In the genomic region with DNA sequence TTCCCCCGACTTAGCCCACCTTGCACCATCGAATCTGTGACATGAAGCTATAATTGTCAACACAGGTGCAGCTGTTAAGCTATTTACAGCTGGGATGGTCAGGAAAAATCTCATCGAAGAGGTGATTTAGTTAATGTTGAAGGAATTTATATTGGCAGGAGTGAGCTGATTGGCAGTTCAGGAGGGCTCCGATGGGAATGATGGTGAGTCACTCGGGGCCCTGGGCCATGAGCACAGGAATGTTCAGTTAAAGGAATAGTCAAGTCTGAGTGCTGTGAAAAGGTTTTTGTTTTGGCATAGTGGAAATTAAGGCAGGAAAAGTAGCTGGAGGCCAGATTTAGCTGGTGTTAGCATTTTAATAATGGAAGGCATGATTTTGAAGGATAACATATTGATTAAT, we compare ENCODE assay signal across 18 cellular contexts.
DNase-seq lines count a peak whose midpoint lies in the region; ATAC-seq, FAIRE-seq and TF ChIP-seq lines count a peak whose summit lies in the region.
"Had no signal": no experiment of that assay in that cellular context is flagged by ENCODE, and none has a peak within 500 bp of the region (broad histone marks: within the 10 kb centered on the region; RNA-seq: fewer than 3 reads in every experiment).

No MANE protein-coding gene starts in this region.

- no peaks in the 10 kb centered on the region for H3K79me2 ChIP-seq in astrocyte (ENCODE audit: insufficient read depth, low read length)

- H3K4me1 ChIP-seq in astrocyte (ENCODE audit: insufficient read depth, low read length) (no peaks in the 10 kb centered on the region), body of pancreas (no peaks in the 10 kb centered on the region)
- H3K4me1 ChIP-seq: psoas muscle, spleen had no signal

- TF ChIP-seq CTCF in astrocyte (IDR thresholded peaks at IDR 0.05; ENCODE audit: insufficient read depth, low read depth, low read length) = no peak
- no peak for TF ChIP-seq CTCF in body of pancreas (IDR thresholded peaks at IDR 0.05)

- no peak overlapping the region for H3K9ac ChIP-seq in astrocyte (ENCODE audit: low read length)
- H3K9ac ChIP-seq: neural progenitor cell had no signal

- no peaks in the 10 kb centered on the region for H3K36me3 Mint-ChIP-seq in astrocyte (ENCODE audit: low read depth, unreplicated experiment)
- H3K36me3 Mint-ChIP-seq: neural progenitor cell had no signal

- H4K20me1 ChIP-seq in astrocyte (ENCODE audit: insufficient read depth, low read length) = no peaks in the 10 kb centered on the region

- DNase-seq in AG20443 (ENCODE audit: low spot score) = peak; percentile 30
- peak; percentile 3 for DNase-seq in HPDE6-E6E7 (ENCODE audit: extremely low spot score)
- peak; percentile 36 for DNase-seq in astrocyte (ENCODE audit: low read depth)
- peak; percentile 20 for DNase-seq in iris pigment epithelial cell (ENCODE audit: low read depth)
- no peak for DNase-seq in NCI-H1417 treated with DMSO at 0.1 percent for 48 hours (lab: John Stamatoyannopoulos, UW)
- DNase-seq in stimulated activated CD4-positive, alpha-beta T cell treated with anti-CD3 and anti-CD28 coated beads, Interleukin-1b, Interleukin-23, amount 100 ng/mL, for 48 hours = no peak
- DNase-seq in body of pancreas = no peak
- DNase-seq: activated CD4-positive, alpha-beta T cell treated with anti-CD3 and anti-CD28 coated beads, Interleukin-2, amount 50 U/mL, for 4 hours; anterior cingulate cortex; H9; hypothalamus; NCI-H1694; psoas muscle; spleen had no signal

- intact Hi-C loops in body of pancreas (cut with DNase I) = no loop called here

- no peak overlapping the region for H2AFZ ChIP-seq in astrocyte (ENCODE audit: low read depth, low read length)
- H2AFZ ChIP-seq: neural progenitor cell had no signal

- no peak overlapping the region for H3K4me2 ChIP-seq in astrocyte (ENCODE audit: low read length)
- H3K4me2 ChIP-seq: neural progenitor cell had no signal

- no peaks in the 10 kb centered on the region for H3K9me3 Mint-ChIP-seq in astrocyte (ENCODE audit: unreplicated experiment)
- H3K9me3 Mint-ChIP-seq: H9, neural progenitor cell had no signal

- ATAC-seq in HG02588 (IDR thresholded peaks at IDR 0.05; ENCODE audit: unreplicated experiment) = no peak
- no peak for ATAC-seq in body of pancreas
- ATAC-seq: psoas muscle, Right ventricle myocardium inferior had no signal

- no peak overlapping the region for H3K4me3 Mint-ChIP-seq in astrocyte (ENCODE audit: unreplicated experiment)
- H3K4me3 Mint-ChIP-seq: H9, neural progenitor cell had no signal

- FAIRE-seq in astrocyte (lab: Jason Lieb, UNC) = no peak

- H3K36me3 ChIP-seq in astrocyte (ENCODE audit: insufficient read depth, low read length) (no peaks in the 10 kb centered on the region), body of pancreas (replicated peaks in 1 of 2; ENCODE audit: insufficient read depth in 1 of 2, low read depth in 2 of 2) (no peaks in the 10 kb centered on the region)
- H3K36me3 ChIP-seq: neural progenitor cell, spleen, thoracic aorta had no signal

- H3K27me3 ChIP-seq in astrocyte (ENCODE audit: insufficient read depth, low read length) (no peaks in the 10 kb centered on the region), body of pancreas (no peaks in the 10 kb centered on the region)
- H3K27me3 ChIP-seq: neural progenitor cell, spleen had no signal

- H3K4me3 ChIP-seq in astrocyte (ENCODE audit: insufficient read depth, low read depth, low read length) (no peak overlapping the region), body of pancreas (no peak overlapping the region)
- H3K4me3 ChIP-seq: neural progenitor cell, psoas muscle, spleen, thoracic aorta had no signal

- H3K9me3 ChIP-seq in astrocyte (ENCODE audit: insufficient read depth, low read depth, low read length) (no peaks in the 10 kb centered on the region), body of pancreas (no peaks in the 10 kb centered on the region)
- H3K9me3 ChIP-seq: psoas muscle, spleen, thoracic aorta had no signal

- peak overlapping the region; percentile 1 for H3K27ac Mint-ChIP-seq in astrocyte (ENCODE audit: unreplicated experiment)
- H3K27ac Mint-ChIP-seq: H9, neural progenitor cell had no signal

- no peaks in the 10 kb centered on the region for H3K27me3 Mint-ChIP-seq in astrocyte (ENCODE audit: low read depth, unreplicated experiment)

- peaks cover 8% of the 10 kb centered on the region for H3K4me1 Mint-ChIP-seq in astrocyte (ENCODE audit: low read depth, unreplicated experiment)

- H3K27ac ChIP-seq in astrocyte (ENCODE audit: low read depth, low read length) (no peak overlapping the region), body of pancreas (no peak overlapping the region)
- H3K27ac ChIP-seq: neural progenitor cell, psoas muscle, spleen, thoracic aorta had no signal

- WGBS in body of pancreas, 2 donors = 73% methylated on average over 5 of the region's 5 CpGs

- no peak for TF ChIP-seq POLR2A in body of pancreas (IDR thresholded peaks at IDR 0.05)

Comparison
In these comparisons a context has a peak if more than half of its experiments do, and no peak if none do; other contexts are left out.
1. DNase-seq: peak in AG20443 (single experiment), HPDE6-E6E7 (single experiment), astrocyte (single experiment) and iris pigment epithelial cell (single experiment); none in NCI-H1417 treated with DMSO at 0.1 percent for 48 hours (single experiment), stimulated activated CD4-positive, alpha-beta T cell treated with anti-CD3 and anti-CD28 coated beads, Interleukin-1b, Interleukin-23, amount 100 ng/mL, for 48 hours (single experiment) and body of pancreas (0 of 4).